In the genomic region with DNA sequence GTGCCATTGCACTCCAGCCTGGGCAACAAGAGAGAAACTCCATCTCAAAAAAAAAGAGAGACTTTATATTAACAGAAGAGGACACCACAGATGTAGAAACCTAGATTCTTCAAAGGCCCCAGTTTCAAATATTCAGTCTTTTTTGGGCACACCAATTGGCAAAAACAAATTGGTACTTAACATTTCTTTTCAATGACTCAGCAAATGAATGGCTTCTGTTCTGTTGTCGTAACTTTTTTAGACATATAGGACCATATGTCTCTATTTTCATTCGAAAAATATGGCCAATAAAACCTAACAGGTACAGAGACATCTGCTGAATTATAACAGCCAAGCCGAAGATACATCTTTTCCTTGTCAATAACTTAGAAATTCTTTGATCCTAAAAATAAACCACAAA, we compare ENCODE assay signal across 1 cellular context.
TF ChIP-seq lines count a peak whose summit lies in the region.

No MANE protein-coding gene starts in this region.

TF ChIP-seq in SK-N-SH treated with all-trans-retinoic acid at 6 μM for 48 hours, 23 proteins besides CTCF, POLR2A, EP300 and RAD21 (continued from another document):
- TF ChIP-seq POU6F1 (CRISPR knock-in tag; IDR thresholded peaks at IDR 0.05; ENCODE audit: borderline replicate concordance, low read depth) = no peak
- no peak for TF ChIP-seq PATZ1 (CRISPR knock-in tag; IDR thresholded peaks at IDR 0.05; ENCODE audit: borderline replicate concordance)
- TF ChIP-seq SNAI2 (CRISPR knock-in tag; IDR thresholded peaks at IDR 0.05) = no peak
TF ChIP-seq in SK-N-SH treated with all-trans-retinoic acid at 6 μM for 48 hours: peak in this region for 0.
